ENCODE assay signal across 34 cellular contexts in genomic region chr12:44235674-44236073, GRCh38.
"Had no signal": no experiment of that assay in that cellular context is flagged by ENCODE, and none has a peak within 500 bp of the region (broad histone marks: within the 10 kb centered on the region; RNA-seq: fewer than 3 reads in every experiment).

No MANE protein-coding gene starts in this region.

- H3K4me2 ChIP-seq: PC-9 had no signal

- H3K36me3 ChIP-seq: MG63, SJCRH30 had no signal

- H3K27me3 ChIP-seq: MG63, SJCRH30 had no signal

- DNase-seq: Kasumi-1, MG63, NCI-H1048, NCI-H1092 treated with DMSO at 0.1 percent for 48 hours, NCI-H1105 treated with DMSO at 0.1 percent for 48 hours, NCI-H1417, NCI-H1436, NCI-H146, NCI-H1694, NCI-H187, NCI-H1930, NCI-H2029 treated with DMSO at 0.1 percent for 48 hours, NCI-H2081 treated with DMSO at 0.1 percent for 48 hours, NCI-H2107, NCI-H2171, NCI-H226, NCI-H446 treated with DMSO at 0.1 percent for 48 hours, NCI-H510A, NCI-H524, NCI-H526, NCI-H69, NCI-H748 treated with DMSO at 0.1 percent for 48 hours, NCI-H82, PC-9, SHP77, SIG-M5, SJCRH30, T-cell had no signal

- FAIRE-seq: RCC 7860 had no signal

- ATAC-seq: Panc1, Right ventricle myocardium inferior, SK-N-SH treated with all-trans-retinoic acid at 6 μM for 48 hours, T-cell had no signal

- H2AFZ ChIP-seq: PC-9 had no signal

- H3K4me3 ChIP-seq: MG63, PC-9, SJCRH30, SK-N-MC had no signal

- H3K9me3 ChIP-seq: MG63, SJCRH30 had no signal

- H3K27ac ChIP-seq: PC-9, RWPE1, SJCRH30, SK-N-MC had no signal

- H3K4me1 ChIP-seq: SJCRH30 had no signal
